In genomic region chr3:126679318-126679751, GRCh38 we compare ENCODE assay signal across 8 cellular contexts. TPM values are rescaled to one million over a fixed set of nuclear protein-coding genes. Genes with fewer than 3 reads are reported as not detected.
DNase-seq lines count a peak whose midpoint lies in the region; TF ChIP-seq lines count a peak whose summit lies in the region.

No MANE protein-coding gene starts in this region.

- no peaks in the 10 kb centered on the region for H3K79me2 ChIP-seq in OCI-LY7 (ENCODE audit: insufficient read depth, low read depth, low read length)

- H3K27ac ChIP-seq in HUES64 (ENCODE audit: low read depth, low read length) (no peak overlapping the region), OCI-LY7 (ENCODE audit: low read depth, low read length, poor library complexity, severe bottlenecking) (peak overlapping the region; percentile 38)

- 7% methylated on average over 20 of the region's 20 CpGs for WGBS in HUES64

- no peak overlapping the region for H3K9ac ChIP-seq in HUES64 (ENCODE audit: low read depth, low read length)

- no peaks in the 10 kb centered on the region for H3K9me2 ChIP-seq in OCI-LY7 (ENCODE audit: insufficient read depth, low read length)

- H3K9me3 ChIP-seq in HUES64 (ENCODE audit: insufficient read depth, low read depth, low read length): peaks cover 5% of the 10 kb centered on the region; the same call in 1 of the 2 replicates
- no peaks in the 10 kb centered on the region for H3K9me3 ChIP-seq in OCI-LY7 (ENCODE audit: low read length)

- H3K4me2 ChIP-seq in OCI-LY7 (ENCODE audit: low read length): peak overlapping the region; percentile 67

- H3K36me3 ChIP-seq in HUES64 (ENCODE audit: insufficient read depth, low read length): no peaks in the 10 kb centered on the region
- H3K36me3 ChIP-seq in OCI-LY7 (ENCODE audit: insufficient read depth, low read length): no peaks in the 10 kb centered on the region

- BruUV-seq in OCI-LY7 (replicated peaks; lab: Mats Ljungman, UMichigan): no TSS peak

- DNase-seq in DMS153 treated with DMSO at 0.1 percent for 48 hours (lab: John Stamatoyannopoulos, UW; ENCODE audit: unreplicated experiment) (peak; percentile 73), OCI-LY7 (ENCODE audit: low spot score) (peak; percentile 74), activated T-cell treated with anti-CD3 and anti-CD28 coated beads for 24 hours (ENCODE audit: low read depth) (peak; percentile 73), epithelial cell of proximal tubule (ENCODE audit: low read depth) (no peak), myocyte (ENCODE audit: low read depth) (peak; percentile 84), cortex of kidney (lab: John Stamatoyannopoulos, UW) (no peak)
- DNase-seq in stimulated activated CD8-positive, alpha-beta memory T cell treated with anti-CD3 and anti-CD28 coated beads, Interleukin-7, amount 100 ng/mL, for 1 hour (ENCODE audit: low read depth in 2 of 2): peak; percentile 56 to 70

- H4K20me1 ChIP-seq in OCI-LY7 (ENCODE audit: insufficient read depth, low read length): no peaks in the 10 kb centered on the region

- H3K4me1 ChIP-seq in HUES64 (ENCODE audit: insufficient read depth, low read length): peaks cover 23% of the 10 kb centered on the region
- H3K4me1 ChIP-seq in OCI-LY7 (ENCODE audit: insufficient read depth, low read length, poor library complexity, severe bottlenecking): peaks cover 27% of the 10 kb centered on the region

- CTCF ChIA-PET in OCI-LY7 (lab: Charles Lee; ENCODE audit: unreplicated experiment): interaction anchor here (0.6 to 1.0 kb wide), 2 partner anchors 698 to 770 kb away, joined by 4 to 9 read pairs; no protein-coding TSS in a partner anchor

- peaks cover 40% of the 10 kb centered on the region for H3K27me3 ChIP-seq in HUES64 (ENCODE audit: insufficient read depth, low read length)

- H3K4me3 ChIP-seq in HUES64 (ENCODE audit: low read length) (peak overlapping the region; percentile 22; the same call in 1 of the 2 replicates), OCI-LY7 (ENCODE audit: low read depth, low read length, poor library complexity, severe bottlenecking) (peak overlapping the region; percentile 34), epithelial cell of proximal tubule (ENCODE audit: low read depth, low read length) (no peak overlapping the region)

- peak overlapping the region; percentile 47 for H2AFZ ChIP-seq in OCI-LY7 (ENCODE audit: low read length)

- intact Hi-C loops in OCI-LY7 (cut with micrococcal nuclease; ENCODE audit: unreplicated experiment): loop anchor here (1.0 to 10.0 kb wide), 3 partner anchors 303 to 865 kb away; no protein-coding TSS in a partner anchor

- POLR2A ChIA-PET in OCI-LY7 (lab: Charles Lee): no interaction called here

- TF ChIP-seq CTCF in OCI-LY7 (conservative IDR thresholded peaks at IDR 0.05; ENCODE audit: low read length) (peak; percentile 88), epithelial cell of proximal tubule (conservative IDR thresholded peaks at IDR 0.05; ENCODE audit: low read depth, low read length) (peak; percentile 83)

RNA-seq across cellular contexts. Expression of gene TXNRD3, which starts 24.4 kb away (rescaled TPM):
- polyA plus RNA-seq in HUES64 (2013, experiment 1 of 2): 5.4 TPM
- polyA plus RNA-seq in HUES64 (2013, experiment 2 of 2): 4.3 TPM
- total RNA-seq in OCI-LY7 (2014; rRNA removed; shearing (Covaris generic)): not detected in 2 replicates
- total RNA-seq in OCI-LY7 (2022) (not detected in 2 replicates), epithelial cell of proximal tubule (4.5 and 9.4 TPM in 2 replicates), myocyte (9.8 and 12.9 TPM in 2 replicates)
- 12.9 TPM for polyA plus RNA-seq in myocyte (2012)

RNA-seq across cellular contexts. Expression of gene CHCHD6, which starts 24.7 kb away (rescaled TPM):
- 22.2 TPM for polyA plus RNA-seq in HUES64 (2013, experiment 1 of 2)
- 29.5 TPM for polyA plus RNA-seq in HUES64 (2013, experiment 2 of 2)
- 19.8 and 21.2 TPM in 2 replicates for total RNA-seq in OCI-LY7 (2014; rRNA removed; shearing (Covaris generic))
- 14.7 and 18.1 TPM in 2 replicates for total RNA-seq in OCI-LY7 (2022)
- 13.8 and 38.2 TPM in 2 replicates for total RNA-seq in epithelial cell of proximal tubule
- total RNA-seq in myocyte: 11.8 and 21.9 TPM in 2 replicates
- polyA plus RNA-seq in myocyte (2012): 37.7 TPM

Comparison
In these comparisons a context has a peak if more than half of its experiments do, and no peak if none do; other contexts are left out.
1. DNase-seq: peak in DMS153 treated with DMSO at 0.1 percent for 48 hours (single experiment), OCI-LY7 (single experiment), activated T-cell treated with anti-CD3 and anti-CD28 coated beads for 24 hours (single experiment), myocyte (single experiment) and stimulated activated CD8-positive, alpha-beta memory T cell treated with anti-CD3 and anti-CD28 coated beads, Interleukin-7, amount 100 ng/mL, for 1 hour (2 of 2); none in epithelial cell of proximal tubule (single experiment) and cortex of kidney (single experiment).